In genomic region chr6:4906293-4906941, GRCh38 we compare ENCODE assay signal across 9 cellular contexts.
DNase-seq lines count a peak whose midpoint lies in the region; ATAC-seq and TF ChIP-seq lines count a peak whose summit lies in the region.
"Had no signal": no experiment of that assay in that cellular context is flagged by ENCODE, and none has a peak within 500 bp of the region (broad histone marks: within the 10 kb centered on the region; RNA-seq: fewer than 3 reads in every experiment).

No MANE protein-coding gene starts in this region.

- CTCF ChIA-PET in activated CD4-positive, alpha-beta T cell treated with anti-CD3 and anti-CD28 coated beads, Interleukin-2, amount 10 ng/mL, durations not matched to agents 7 days and 5 days (lab: Charles Lee) = interaction anchor here (0.7 kb wide), 1 partner anchor 21 kb away, joined by 3 read pairs; no protein-coding TSS in a partner anchor

- DNase-seq in activated CD4-positive, alpha-beta T cell treated with anti-CD3 and anti-CD28 coated beads, Interleukin-2, amount 10 ng/mL, durations not matched to agents 7 days and 5 days = no peak
- no peak for DNase-seq in activated CD4-positive, alpha-beta T cell treated with anti-CD3 and anti-CD28 coated beads, Interleukin-2, amount 50 U/mL, for 1 hour
- DNase-seq in coronary artery (ENCODE audit: low spot score) (no peak), inferior parietal cortex (ENCODE audit: extremely low spot score) (no peak), NCI-H1092 treated with DMSO at 0.1 percent for 48 hours (lab: John Stamatoyannopoulos, UW) (no peak)
- no peak for DNase-seq in stimulated activated naive CD8-positive, alpha-beta T cell treated with anti-CD3 and anti-CD28 coated beads, Interleukin-15, amount 100 ng/mL, for 72 hours
- DNase-seq: stimulated activated CD4-positive, alpha-beta T cell treated with anti-CD3 and anti-CD28 coated beads, Interleukin-12 subunit alpha, Interleukin-12 subunit beta, amount 100 ng/mL, for 4 hours had no signal

- peak overlapping the region; percentile 37 for H3K4me3 ChIP-seq in coronary artery

- peak overlapping the region; percentile 68 for H3K4me3 Mint-ChIP-seq in activated CD4-positive, alpha-beta T cell treated with anti-CD3 and anti-CD28 coated beads, Interleukin-2, amount 10 ng/mL, durations not matched to agents 7 days and 5 days
- H3K4me3 Mint-ChIP-seq in stimulated activated naive CD8-positive, alpha-beta T cell treated with anti-CD3 and anti-CD28 coated beads, Interleukin-15, amount 100 ng/mL, for 72 hours = peak overlapping the region; percentile 69 to 77

- H3K4me1 Mint-ChIP-seq in activated CD4-positive, alpha-beta T cell treated with anti-CD3 and anti-CD28 coated beads, Interleukin-2, amount 10 ng/mL, durations not matched to agents 7 days and 5 days = peaks cover 33% of the 10 kb centered on the region
- peaks cover 57% of the 10 kb centered on the region for H3K4me1 Mint-ChIP-seq in stimulated activated naive CD8-positive, alpha-beta T cell treated with anti-CD3 and anti-CD28 coated beads, Interleukin-15, amount 100 ng/mL, for 72 hours

- H3K27me3 Mint-ChIP-seq in activated CD4-positive, alpha-beta T cell treated with anti-CD3 and anti-CD28 coated beads, Interleukin-2, amount 10 ng/mL, durations not matched to agents 7 days and 5 days = no peaks in the 10 kb centered on the region
- no peaks in the 10 kb centered on the region for H3K27me3 Mint-ChIP-seq in stimulated activated naive CD8-positive, alpha-beta T cell treated with anti-CD3 and anti-CD28 coated beads, Interleukin-15, amount 100 ng/mL, for 72 hours

- ATAC-seq in HG03159 (IDR thresholded peaks at IDR 0.05; ENCODE audit: unreplicated experiment) = peak; percentile 48
- ATAC-seq in stimulated activated naive CD8-positive, alpha-beta T cell treated with anti-CD3 and anti-CD28 coated beads, Interleukin-15, amount 100 ng/mL, for 72 hours = peak; percentile 56
- no peak for ATAC-seq in HG03378 (IDR thresholded peaks at IDR 0.05; ENCODE audit: unreplicated experiment)

- H3K9me3 Mint-ChIP-seq in activated CD4-positive, alpha-beta T cell treated with anti-CD3 and anti-CD28 coated beads, Interleukin-2, amount 10 ng/mL, durations not matched to agents 7 days and 5 days = no peaks in the 10 kb centered on the region
- H3K9me3 Mint-ChIP-seq in stimulated activated naive CD8-positive, alpha-beta T cell treated with anti-CD3 and anti-CD28 coated beads, Interleukin-15, amount 100 ng/mL, for 72 hours = no peaks in the 10 kb centered on the region

- no peak for TF ChIP-seq CTCF in coronary artery (IDR thresholded peaks at IDR 0.05)

- peak overlapping the region; percentile 88 for H3K27ac Mint-ChIP-seq in activated CD4-positive, alpha-beta T cell treated with anti-CD3 and anti-CD28 coated beads, Interleukin-2, amount 10 ng/mL, durations not matched to agents 7 days and 5 days
- peak overlapping the region; percentile 79 to 82 for H3K27ac Mint-ChIP-seq in stimulated activated naive CD8-positive, alpha-beta T cell treated with anti-CD3 and anti-CD28 coated beads, Interleukin-15, amount 100 ng/mL, for 72 hours

- peaks cover 8% of the 10 kb centered on the region for H3K36me3 Mint-ChIP-seq in activated CD4-positive, alpha-beta T cell treated with anti-CD3 and anti-CD28 coated beads, Interleukin-2, amount 10 ng/mL, durations not matched to agents 7 days and 5 days (ENCODE audit: low read depth)

- H3K27ac ChIP-seq in coronary artery = no peak overlapping the region

- POLR2A ChIA-PET in activated CD4-positive, alpha-beta T cell treated with anti-CD3 and anti-CD28 coated beads, Interleukin-2, amount 10 ng/mL, durations not matched to agents 7 days and 5 days (lab: Charles Lee) = no interaction called here
